27 cellular contexts compared by ENCODE assay signal in genomic region chr13:92365904-92366303, GRCh38.
"Had no signal": no experiment of that assay in that cellular context is flagged by ENCODE, and none has a peak within 500 bp of the region (broad histone marks: within the 10 kb centered on the region; RNA-seq: fewer than 3 reads in every experiment).

No MANE protein-coding gene starts in this region.

- ATAC-seq: stimulated activated effector memory CD8-positive, alpha-beta T cell treated with anti-CD3 and anti-CD28 coated beads, Interleukin-12 subunit alpha, Interleukin-12 subunit beta, amount 100 ng/mL, for 72 hours; stimulated activated memory B cell treated with anti-CD40 and anti-IgM and Interleukin-4, amounts not matched to agents 10 μg/mL and 1 μg/mL and 100 μg/mL, for 72 hours; stimulated activated naive B cell treated with anti-CD40 and anti-IgM and Interleukin-4, amounts not matched to agents 10 μg/mL and 1 μg/mL and 100 μg/mL, for 72 hours; stimulated activated naive CD8-positive, alpha-beta T cell treated with anti-CD3 and anti-CD28 coated beads, Interleukin-15, amount 100 ng/mL, for 72 hours; stimulated activated naive CD8-positive, alpha-beta T cell treated with anti-CD3 and anti-CD28 coated beads, Interleukin-15, Interleukin-2, amounts not matched to agents 100 U/mL and 50 U/mL, for 24 hours; upper lobe of right lung had no signal

- DNase-seq: stimulated activated CD4-positive, alpha-beta T cell treated with anti-CD3 and anti-CD28 coated beads, Interleukin-2, amount 100 ng/mL, for 48 hours; stimulated activated CD4-positive, alpha-beta T cell treated with anti-CD3 and anti-CD28 coated beads, Interleukin-4, amount 100 ng/mL, for 1 hour; stimulated activated CD4-positive, alpha-beta T cell treated with anti-CD3 and anti-CD28 coated beads, Interleukin-4, amount 100 ng/mL, for 24 hours; stimulated activated CD4-positive, alpha-beta T cell treated with anti-CD3 and anti-CD28 coated beads, Interleukin-4, amount 100 ng/mL, for 4 hours; stimulated activated CD8-positive, alpha-beta memory T cell treated with anti-CD3 and anti-CD28 coated beads, Interleukin-4, amount 100 ng/mL, for 48 hours; stimulated activated naive B cell treated with anti-CD40 and anti-IgM and Interleukin-4, amounts not matched to agents 10 μg/mL and 1 μg/mL and 100 μg/mL, for 72 hours; stimulated activated naive CD4-positive, alpha-beta T cell; stimulated activated naive CD4-positive, alpha-beta T cell treated with Interleukin-2 at 50 U/mL for 16 hours; stimulated activated naive CD8-positive, alpha-beta T cell treated with anti-CD3 and anti-CD28 coated beads, Interleukin-15, amount 100 ng/mL, for 72 hours; stimulated activated naive CD8-positive, alpha-beta T cell treated with anti-CD3 and anti-CD28 coated beads, Interleukin-15, Interleukin-2, amounts not matched to agents 100 U/mL and 50 U/mL, for 24 hours; stomach; substantia nigra; testis; thyroid gland; tibial artery; transverse colon; trophoblast cell; upper lobe of left lung; upper lobe of right lung; uterus had no signal

- H3K4me1 ChIP-seq: stomach, suprapubic skin, testis, thyroid gland, tibial artery, tibial nerve, transverse colon, upper lobe of left lung, upper lobe of right lung, uterus, vagina had no signal

- H3K9me3 ChIP-seq: stomach, suprapubic skin, testis, thoracic aorta, thyroid gland, tibial artery, transverse colon, upper lobe of left lung, upper lobe of right lung, uterus, vagina had no signal

- H3K4me3 ChIP-seq: stomach, suprapubic skin, testis, thoracic aorta, thyroid gland, tibial artery, tibial nerve, transverse colon, upper lobe of left lung, upper lobe of right lung, uterus, vagina had no signal

- FAIRE-seq: urothelium cell line had no signal

- H3K27ac ChIP-seq: stomach, suprapubic skin, testis, thoracic aorta, thyroid gland, tibial artery, tibial nerve, transverse colon, upper lobe of left lung, upper lobe of right lung, uterus, vagina had no signal

- H3K36me3 ChIP-seq: stomach, suprapubic skin, thoracic aorta, thyroid gland, tibial artery, tibial nerve, transverse colon, upper lobe of left lung, upper lobe of right lung, uterus, vagina had no signal

- H3K27me3 ChIP-seq: stomach, suprapubic skin, testis, thyroid gland, tibial artery, tibial nerve, transverse colon, upper lobe of left lung, upper lobe of right lung, uterus, vagina had no signal
